16 cellular contexts compared by ENCODE assay signal in genomic region chr22:42807185-42807584, GRCh38. TPM values are rescaled to one million over a fixed set of nuclear protein-coding genes. Genes with fewer than 3 reads are reported as not detected.
DNase-seq lines count a peak whose midpoint lies in the region; ATAC-seq and TF ChIP-seq lines count a peak whose summit lies in the region.
"Had no signal": no experiment of that assay in that cellular context is flagged by ENCODE, and none has a peak within 500 bp of the region (broad histone marks: within the 10 kb centered on the region; RNA-seq: fewer than 3 reads in every experiment).

No MANE protein-coding gene starts in this region.

- H3K9me3 Mint-ChIP-seq in MCF 10A (ENCODE audit: unreplicated experiment) = no peaks in the 10 kb centered on the region
- H3K9me3 Mint-ChIP-seq in endothelial cell (ENCODE audit: unreplicated experiment) = no peaks in the 10 kb centered on the region

- H3K4me1 Mint-ChIP-seq in MCF 10A (ENCODE audit: insufficient read depth, unreplicated experiment) (peaks cover 9% of the 10 kb centered on the region), endothelial cell (ENCODE audit: unreplicated experiment) (peaks cover 45% of the 10 kb centered on the region)

- no peak for ATAC-seq in upper lobe of right lung

- H3K4me3 ChIP-seq in mammary epithelial cell (replicated peaks in 1 of 3; ENCODE audit: insufficient read depth in 1 of 3, low read depth in 2 of 3, low read length in 3 of 3) (no peak overlapping the region), osteoblast (ENCODE audit: insufficient read depth, low read length) (no peak overlapping the region), upper lobe of right lung (no peak overlapping the region)
- H3K4me3 ChIP-seq: Peyer's patch had no signal

- H3K27ac Mint-ChIP-seq in MCF 10A (ENCODE audit: low read depth, unreplicated experiment) = peak overlapping the region; percentile 94
- H3K27ac Mint-ChIP-seq in endothelial cell (ENCODE audit: unreplicated experiment) = peak overlapping the region; percentile 26

- TF ChIP-seq CTCF in MCF 10A (IDR thresholded peaks at IDR 0.05; ENCODE audit: unreplicated experiment) (no peak), mammary epithelial cell (conservative IDR thresholded peaks at IDR 0.05 in 1 of 2, IDR thresholded peaks at IDR 0.05 in 1 of 2; ENCODE audit: extremely low read depth in 1 of 2, insufficient read depth in 1 of 2, low read depth in 1 of 2, low read length in 2 of 2) (no peak), endothelial cell (IDR thresholded peaks at IDR 0.05; ENCODE audit: unreplicated experiment) (no peak), osteoblast (IDR thresholded peaks at IDR 0.05; ENCODE audit: extremely low read depth, low read depth, low read length) (no peak), upper lobe of right lung (IDR thresholded peaks at IDR 0.05) (no peak), GM13977 (IDR thresholded peaks at IDR 0.05; ENCODE audit: extremely low read depth, insufficient read depth, missing control alignments) (no peak)

- dilution Hi-C loops in mammary epithelial cell (cut with HindIII; ENCODE audit: low sequenced_read_pairs) = no loop called here

- intact Hi-C loops in MCF 10A (cut with micrococcal nuclease) = no loop called here
- intact Hi-C loops in mammary epithelial cell (cut with micrococcal nuclease) = no loop called here
- intact Hi-C loops in upper lobe of right lung (cut with DNase I) = no loop called here

- no peak overlapping the region for H3K9ac ChIP-seq in mammary epithelial cell (ENCODE audit: insufficient read depth, low read length)

- H3K36me3 Mint-ChIP-seq in MCF 10A (ENCODE audit: insufficient read depth, unreplicated experiment) (peaks cover 81% of the 10 kb centered on the region), endothelial cell (ENCODE audit: low read depth, unreplicated experiment) (peaks cover 19% of the 10 kb centered on the region)

- 98% methylated on average over 6 of the region's 6 CpGs for WGBS in mammary epithelial cell (ENCODE audit: low coverage, missing lambda C conversion rate)

- H3K4me3 Mint-ChIP-seq in MCF 10A (ENCODE audit: unreplicated experiment) (no peak overlapping the region), endothelial cell (ENCODE audit: unreplicated experiment) (no peak overlapping the region)

- H3K27ac ChIP-seq in mammary epithelial cell (ENCODE audit: insufficient read depth, low read depth, low read length) (no peak overlapping the region), osteoblast (ENCODE audit: low read depth, low read length) (no peak overlapping the region), upper lobe of right lung (peak overlapping the region; percentile 74)
- H3K27ac ChIP-seq: Peyer's patch had no signal

- H3K79me2 ChIP-seq in mammary epithelial cell (ENCODE audit: insufficient read depth, low read length) (no peaks in the 10 kb centered on the region), osteoblast (ENCODE audit: insufficient read depth, low read length) (peaks cover 2% of the 10 kb centered on the region)

- no peak for DNase-seq in MCF 10A (ENCODE audit: unreplicated experiment)
- no peak for DNase-seq in mammary epithelial cell
- DNase-seq in endothelial cell (ENCODE audit: low spot score) = no peak
- DNase-seq in osteoblast (ENCODE audit: insufficient read length, low spot score, missing footprints) = peak; percentile 23
- no peak for DNase-seq in upper lobe of right lung
- DNase-seq in GM13977 (ENCODE audit: low spot score) = no peak
- DNase-seq in NCI-H1436 (lab: John Stamatoyannopoulos, UW) = no peak
- DNase-seq in epidermal melanocyte (ENCODE audit: insufficient read length, low spot score) = no peak
- DNase-seq: C1 segment of cervical spinal cord, DMS153, H7, KG1, NCI-H1092, NCI-H1694 treated with DMSO at 0.1 percent for 48 hours, NCI-H446 treated with DMSO at 0.1 percent for 48 hours had no signal

- POLR2A ChIA-PET in MCF 10A (lab: Yijun Ruan, JAX) = interaction anchor here (1.2 to 1.8 kb wide), 2 partner anchors 10 to 63 kb away, joined by 3 to 6 read pairs; no protein-coding TSS in a partner anchor

- BruUV-seq in MCF 10A (replicated peaks; lab: Mats Ljungman, UMichigan) (no TSS peak), mammary epithelial cell (replicated peaks; lab: Mats Ljungman, UMichigan) (no TSS peak)

- H3K36me3 ChIP-seq in mammary epithelial cell (ENCODE audit: insufficient read depth, low read length) = peaks cover 6% of the 10 kb centered on the region
- peaks cover 85% of the 10 kb centered on the region for H3K36me3 ChIP-seq in osteoblast (ENCODE audit: insufficient read depth, low read length)
- H3K36me3 ChIP-seq in upper lobe of right lung = peaks cover 93% of the 10 kb centered on the region

- in situ Hi-C loops in mammary epithelial cell (cut with MboI; ENCODE audit: low sequenced_read_pairs in 2 of 2) (no loop called here), GM13977 (cut with MboI; ENCODE audit: low pct_unique_long_range_greater_than_20kb, low sequenced_read_pairs, unreplicated experiment) (no loop called here)

- H4K20me1 ChIP-seq in mammary epithelial cell (ENCODE audit: insufficient read depth, low read length) = no peaks in the 10 kb centered on the region
- H4K20me1 ChIP-seq in osteoblast (ENCODE audit: insufficient read depth, low read length) = peaks cover 10% of the 10 kb centered on the region

- H3K9me3 ChIP-seq in mammary epithelial cell (replicated peaks; ENCODE audit: insufficient read depth, low read length) (no peaks in the 10 kb centered on the region), osteoblast (ENCODE audit: low read depth, low read length) (no peaks in the 10 kb centered on the region), upper lobe of right lung (no peaks in the 10 kb centered on the region)
- H3K9me3 ChIP-seq: Peyer's patch had no signal

- H3K4me2 ChIP-seq in mammary epithelial cell (ENCODE audit: insufficient read depth, low read depth, low read length) (no peak overlapping the region), osteoblast (ENCODE audit: insufficient read depth, low read length) (no peak overlapping the region)

- CTCF ChIA-PET in MCF 10A (lab: Yijun Ruan, JAX) (interaction anchor here (0.7 to 1.4 kb wide), 2 partner anchors 13 to 143 kb away, joined by 3 to 5 read pairs; no protein-coding TSS in a partner anchor), mammary epithelial cell (lab: Charles Lee; ENCODE audit: low non-redundant PET) (no interaction called here)

- no peak overlapping the region for H2AFZ ChIP-seq in mammary epithelial cell (ENCODE audit: low read depth, low read length)
- H2AFZ ChIP-seq in osteoblast (ENCODE audit: low read length) = no peak overlapping the region

- no peaks in the 10 kb centered on the region for H3K27me3 Mint-ChIP-seq in MCF 10A (ENCODE audit: insufficient read depth, unreplicated experiment)
- H3K27me3 Mint-ChIP-seq in endothelial cell (ENCODE audit: unreplicated experiment) = peaks cover 2% of the 10 kb centered on the region

- H3K4me1 ChIP-seq in mammary epithelial cell (ENCODE audit: insufficient read depth, low read length) (peaks cover 17% of the 10 kb centered on the region), osteoblast (ENCODE audit: insufficient read depth, low read length) (no peaks in the 10 kb centered on the region), upper lobe of right lung (peaks cover 30% of the 10 kb centered on the region)
- H3K4me1 ChIP-seq: Peyer's patch had no signal

- no peaks in the 10 kb centered on the region for H3K27me3 ChIP-seq in mammary epithelial cell (ENCODE audit: insufficient read depth, low read length)
- no peaks in the 10 kb centered on the region for H3K27me3 ChIP-seq in osteoblast (ENCODE audit: insufficient read depth, low read length)
- no peaks in the 10 kb centered on the region for H3K27me3 ChIP-seq in upper lobe of right lung
- H3K27me3 ChIP-seq: Peyer's patch had no signal

RNA-seq across cellular contexts. Expression of gene ARFGAP3, which starts 49.9 kb away (rescaled TPM):
- total RNA-seq in MCF 10A (2022) (67.1 and 82.9 TPM in 2 replicates), mammary epithelial cell (10 to 100 TPM; 46.5 to 60.8 TPM), endothelial cell (ENCODE audit: unreplicated experiment) (29.8 TPM), osteoblast (90.5 and 91.6 TPM in 2 replicates), upper lobe of right lung (53.7 TPM)
- 24.9 TPM for polyA plus RNA-seq in mammary epithelial cell
- polyA minus RNA-seq in mammary epithelial cell = 10.3 TPM
